Comparison of ENCODE assay signal across 24 cellular contexts in the genomic region with DNA sequence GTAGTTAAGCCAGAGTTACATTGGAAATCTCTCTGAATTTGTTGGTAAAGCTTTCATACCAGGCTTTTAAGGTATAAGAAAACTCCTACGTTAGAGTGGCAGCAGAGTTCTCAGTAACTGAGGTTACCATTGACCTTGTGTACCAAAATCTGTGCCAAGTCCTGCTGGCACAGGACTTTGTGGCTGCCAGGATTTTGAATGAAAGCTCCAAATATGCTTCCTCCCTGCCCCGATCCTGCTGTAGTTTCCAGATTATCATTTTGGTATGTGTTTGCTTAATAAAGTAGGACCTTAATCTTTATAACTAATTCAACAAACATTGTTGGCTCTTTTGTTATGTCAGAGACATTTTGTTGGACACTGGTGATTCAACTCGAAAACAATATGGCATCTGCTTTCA. TPM values are rescaled to one million over a fixed set of nuclear protein-coding genes. Genes with fewer than 3 reads are reported as not detected.
DNase-seq lines count a peak whose midpoint lies in the region; ATAC-seq and TF ChIP-seq lines count a peak whose summit lies in the region.
"Had no signal": no experiment of that assay in that cellular context is flagged by ENCODE, and none has a peak within 500 bp of the region (broad histone marks: within the 10 kb centered on the region; RNA-seq: fewer than 3 reads in every experiment).

No MANE protein-coding gene starts in this region.

- H3K4me1 ChIP-seq in adrenal gland (replicated peaks in 1 of 2) = peaks cover 7 to 18% of the 10 kb centered on the region in 2 donors
- H3K4me1 ChIP-seq in stomach = peaks cover 5 to 54% (median 30%) of the 10 kb centered on the region in 4 donors
- H3K4me1 ChIP-seq: BE2C, breast epithelium had no signal

- ATAC-seq in HG02973 (IDR thresholded peaks at IDR 0.05; ENCODE audit: unreplicated experiment) (no peak), GM18517 (IDR thresholded peaks at IDR 0.05; ENCODE audit: unreplicated experiment) (no peak)
- ATAC-seq: activated T-cell treated with anti-CD3 and anti-CD28 coated beads, Interleukin-2, amount 50 U/mL, for 72 hours; HCT116; mucosa of descending colon had no signal

- no peak for TF ChIP-seq POLR2A in adrenal gland (IDR thresholded peaks at IDR 0.05)
- TF ChIP-seq POLR2A in stomach (IDR thresholded peaks at IDR 0.05) = no peak

- no peak for TF ChIP-seq EP300 in stomach (IDR thresholded peaks at IDR 0.05)

- intact Hi-C loops in adrenal gland (cut with DNase I) (no loop called here), dorsolateral prefrontal cortex (cut with DNase I) (no loop called here), stomach (cut with DNase I; ENCODE audit: low total_unique reads) (no loop called here)

- H3K36me3 ChIP-seq in adrenal gland (replicated peaks in 1 of 2) = peaks cover 0 to 3% of the 10 kb centered on the region in 2 donors
- H3K36me3 ChIP-seq in stomach = peaks cover 32 to 92% (median 65%) of the 10 kb centered on the region in 4 donors
- H3K36me3 ChIP-seq: BE2C, breast epithelium had no signal

- TF ChIP-seq CTCF in adrenal gland (IDR thresholded peaks at IDR 0.05) = no peak
- TF ChIP-seq CTCF in dorsolateral prefrontal cortex (IDR thresholded peaks at IDR 0.05 in 54 of 56, conservative IDR thresholded peaks at IDR 0.05 in 2 of 56; ENCODE audit: low read depth in 1 of 56, partially characterized antibody in 56 of 56) = no peak
- no peak for TF ChIP-seq CTCF in stomach (IDR thresholded peaks at IDR 0.05)

- H3K9me3 ChIP-seq in adrenal gland (replicated peaks in 1 of 3) (no peaks in the 10 kb centered on the region), stomach (peaks cover 0 to 5% (median 2%) of the 10 kb centered on the region in 4 donors)
- H3K9me3 ChIP-seq: BE2C, breast epithelium, mucosa of descending colon had no signal

- no peaks in the 10 kb centered on the region for H3K27me3 ChIP-seq in adrenal gland
- H3K27me3 ChIP-seq in dorsolateral prefrontal cortex = no peaks in the 10 kb centered on the region
- no peaks in the 10 kb centered on the region for H3K27me3 ChIP-seq in stomach
- H3K27me3 ChIP-seq: BE2C, breast epithelium had no signal

- peak overlapping the region in 3 of 5 donors; percentile 12 to 50 (median 43) for H3K27ac ChIP-seq in adrenal gland
- peak overlapping the region in 51 of 59 donors; percentile 2 to 77 (median 49) for H3K27ac ChIP-seq in dorsolateral prefrontal cortex
- peak overlapping the region in 3 of 5 donors; percentile 43 to 54 (median 48) for H3K27ac ChIP-seq in stomach
- H3K27ac ChIP-seq: KMS-11 had no signal

- WGBS in adrenal gland, 4 donors = 29 to 36% (median 34%) methylated on average over 3 of the region's 3 CpGs
- 21 to 42% (median 27%) methylated on average over 3 of the region's 3 CpGs for WGBS in stomach, 5 donors

- H3K4me3 ChIP-seq in adrenal gland (peak overlapping the region in 1 of 4 donors; percentile 1), dorsolateral prefrontal cortex (no peak overlapping the region), stomach (no peak overlapping the region)
- H3K4me3 ChIP-seq: breast epithelium, mucosa of descending colon had no signal

- peak in 2 of 7 donors; percentile 24 to 57 for DNase-seq in adrenal gland
- DNase-seq in dorsolateral prefrontal cortex = peak in 1 of 10 donors; percentile 16
- DNase-seq in lung microvascular endothelial cell (ENCODE audit: low read depth in 2 of 2) = peak; percentile 33 to 61
- no peak for DNase-seq in stomach
- DNase-seq in NK-92 (lab: John Stamatoyannopoulos, UW; ENCODE audit: unreplicated experiment) = no peak
- DNase-seq in DMS 273 (lab: John Stamatoyannopoulos, UW; ENCODE audit: unreplicated experiment) = no peak
- DNase-seq: activated B cell treated with CpG ODN at 0.5 μM for 24 hours; activated T-cell treated with anti-CD3 and anti-CD28 coated beads, Interleukin-2, amount 50 U/mL, for 72 hours; BE2C; effector CD4-positive, alpha-beta T cell; islet precursor cell; mucosa of descending colon; NCI-H2029 treated with DMSO at 0.1 percent for 48 hours; NCI-H524 treated with DMSO at 0.1 percent for 48 hours; OCI-M1; SIG-M5; small intestine; stimulated activated CD4-positive, alpha-beta T cell treated with anti-CD3 and anti-CD28 coated beads, Interleukin-4, amount 100 ng/mL, for 24 hours; T-helper 2 cell had no signal

RNA-seq across cellular contexts. Expression of gene SPARCL1, which starts 36.6 kb away (rescaled TPM):
- total RNA-seq in adrenal gland = 100 to 1,000 TPM in 6 of 8 donors, 10 to 100 TPM in 2; 49.7 to 201 (median 152) TPM
- polyA plus RNA-seq in adrenal gland = 100 to 1,000 TPM in 1 of 3 donors, 10 to 100 TPM in 2; 57.6 to 143 (median 87.3) TPM
- total RNA-seq in dorsolateral prefrontal cortex = 1,000 to 10,000 TPM in 109 of 120 experiments, 100 to 1,000 TPM in 11; 619 to 2,075 (median 1,355) TPM
- 1.1 and 4.2 TPM in 2 replicates for total RNA-seq in lung microvascular endothelial cell
- 100 to 1,000 TPM; 173 to 710 (median 607) TPM for total RNA-seq in stomach
- 100 to 1,000 TPM in 1 of 3 donors, 10 to 100 TPM in 2; 36.9 to 191 (median 69.3) TPM for polyA plus RNA-seq in stomach
- total RNA-seq: activated B cell treated with CpG ODN at 0.5 μM for 24 hours; activated T-cell treated with anti-CD3 and anti-CD28 coated beads, Interleukin-2, amount 50 U/mL, for 72 hours had no signal

Comparison
In these comparisons a context has a peak if more than half of its experiments do, and no peak if none do; other contexts are left out.
1. DNase-seq: peak in lung microvascular endothelial cell (2 of 2); none in stomach (single experiment), NK-92 (single experiment) and DMS 273 (single experiment).
2. Peak in every context shown above with its lines, with median percentiles within 50 percentile points of each other: H3K27ac ChIP-seq.